Comparison of ENCODE assay signal across 14 cellular contexts in the genomic region with DNA sequence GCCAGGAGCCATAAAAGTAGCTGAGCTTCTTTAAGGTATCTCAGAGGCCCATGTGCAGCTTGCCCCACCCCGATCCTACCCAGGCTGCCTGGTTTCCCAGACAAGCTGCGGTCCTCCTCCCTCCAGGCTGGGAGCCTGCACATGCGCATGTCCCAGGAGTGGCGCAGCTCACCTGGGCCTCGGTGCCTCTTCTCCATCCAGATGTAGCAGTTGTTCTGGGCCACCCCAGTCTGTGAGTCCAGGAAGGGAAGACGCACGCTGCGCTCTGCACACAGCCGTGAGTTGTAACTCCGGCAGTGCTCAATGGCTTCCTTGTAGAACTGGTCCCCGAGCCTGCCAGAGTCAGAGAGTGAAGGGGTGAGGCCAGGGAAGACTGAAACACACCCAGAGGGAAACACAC.
"Had no signal": no experiment of that assay in that cellular context is flagged by ENCODE, and none has a peak within 500 bp of the region (broad histone marks: within the 10 kb centered on the region; RNA-seq: fewer than 3 reads in every experiment).

No MANE protein-coding gene starts in this region.

- H3K27me3 ChIP-seq: cardiac muscle cell, left lung, SJCRH30, tibial nerve had no signal

- H3K9ac ChIP-seq: parathyroid adenoma had no signal

- H3K36me3 ChIP-seq: cardiac muscle cell, left lung, SJCRH30, tibial nerve had no signal

- H2AFZ ChIP-seq: parathyroid adenoma had no signal

- H3K27ac Mint-ChIP-seq: activated naive CD8-positive, alpha-beta T cell; activated T-helper 1 cell treated with anti-CD3 and anti-CD28 coated beads, Interleukin-12 subunit alpha, Interleukin-12 subunit beta, Interleukin-2, Interleukin-4 antibody, amounts not matched to agents 30 ng/mL and 10 ng/mL and 1 ng/mL, durations not matched to agents 14 hours and 24 hours and 36 hours; naive thymus-derived CD4-positive, alpha-beta T cell; T-helper 1 cell treated with Interleukin-12 subunit alpha and Interleukin-12 subunit beta and Interleukin-4 antibody, amounts not matched to agents 30 μg/mL and 1 μg/mL, for 36 hours had no signal

- ATAC-seq: activated CD4-positive, CD25-positive, alpha-beta regulatory T cell treated with anti-CD3 and anti-CD28 coated beads, Interleukin-2, amount 50 U/mL, for 24 hours; left lung; naive thymus-derived CD4-positive, alpha-beta T cell; stimulated activated naive CD8-positive, alpha-beta T cell treated with anti-CD3 and anti-CD28 coated beads, Interleukin-15, Interleukin-2, amounts not matched to agents 100 U/mL and 50 U/mL, for 24 hours had no signal

- H3K27ac ChIP-seq: cardiac muscle cell, left lung, parathyroid adenoma, SJCRH30, tibial nerve had no signal

- H3K4me1 ChIP-seq: left lung, parathyroid adenoma, SJCRH30, tibial nerve had no signal

- H3K4me3 ChIP-seq: cardiac muscle cell, left lung, SJCRH30, tibial nerve had no signal

- DNase-seq: activated T-cell treated with anti-CD3 and anti-CD28 coated beads for 4 hours; left lung; naive thymus-derived CD4-positive, alpha-beta T cell; SJCRH30; stimulated activated naive CD8-positive, alpha-beta T cell treated with anti-CD3 and anti-CD28 coated beads, Interleukin-15, Interleukin-2, amounts not matched to agents 100 U/mL and 50 U/mL, for 24 hours had no signal

- H3K4me3 Mint-ChIP-seq: activated naive CD8-positive, alpha-beta T cell; activated T-helper 1 cell treated with anti-CD3 and anti-CD28 coated beads, Interleukin-12 subunit alpha, Interleukin-12 subunit beta, Interleukin-2, Interleukin-4 antibody, amounts not matched to agents 30 ng/mL and 10 ng/mL and 1 ng/mL, durations not matched to agents 14 hours and 24 hours and 36 hours; naive thymus-derived CD4-positive, alpha-beta T cell; T-helper 1 cell treated with Interleukin-12 subunit alpha and Interleukin-12 subunit beta and Interleukin-4 antibody, amounts not matched to agents 30 μg/mL and 1 μg/mL, for 36 hours had no signal

- FAIRE-seq: frontal cortex, keratinocyte had no signal

- H3K9me3 ChIP-seq: SJCRH30 had no signal
